ENCODE assay signal across 7 cellular contexts in the genomic region with DNA sequence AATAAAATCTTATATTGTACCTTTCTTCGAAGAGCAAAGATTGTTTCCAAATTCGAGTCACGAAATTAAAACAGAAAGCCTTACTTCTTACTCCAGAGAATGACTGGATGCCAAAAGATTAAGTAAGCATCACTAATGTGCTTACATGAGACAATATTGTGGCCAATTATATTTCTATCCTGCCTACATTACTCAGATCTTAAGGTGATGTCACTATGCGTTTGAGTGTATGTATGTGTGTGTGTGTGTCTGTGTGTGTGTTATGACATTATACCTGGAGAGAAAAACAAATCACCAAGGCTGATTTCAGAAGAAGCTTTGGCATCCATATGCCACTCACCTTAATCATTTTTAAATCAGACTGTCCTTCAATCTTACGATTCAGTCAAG.
DNase-seq lines count a peak whose midpoint lies in the region; ATAC-seq lines count a peak whose summit lies in the region.

No MANE protein-coding gene starts in this region.

- no peak overlapping the region for H3K9ac ChIP-seq in SK-N-MC (ENCODE audit: insufficient read length)

- ATAC-seq in GM18519 (IDR thresholded peaks at IDR 0.05; ENCODE audit: low FRiP score, unreplicated experiment) (peak; percentile 12), HG02610 (IDR thresholded peaks at IDR 0.05; ENCODE audit: unreplicated experiment) (peak; percentile 24)

- DNase-seq in SK-N-MC (ENCODE audit: low read depth, low spot score) (peak; percentile 22), iris pigment epithelial cell (ENCODE audit: low read depth) (peak; percentile 51), NCI-H774 (lab: John Stamatoyannopoulos, UW) (no peak), posterior vena cava (ENCODE audit: low spot score) (no peak), A172 (ENCODE audit: low spot score) (no peak)

- H3K9me3 ChIP-seq in SK-N-MC (ENCODE audit: low read depth, low read length): no peaks in the 10 kb centered on the region

- no peak overlapping the region for H3K4me3 ChIP-seq in SK-N-MC

- H3K27ac ChIP-seq in SK-N-MC: no peak overlapping the region

- intact Hi-C loops in posterior vena cava (cut with DNase I): no loop called here

- no peaks in the 10 kb centered on the region for H3K36me3 ChIP-seq in SK-N-MC (ENCODE audit: insufficient read depth, low read length)

Comparison
In these comparisons a context has a peak if more than half of its experiments do, and no peak if none do; other contexts are left out.
1. DNase-seq: peak in SK-N-MC (single experiment) and iris pigment epithelial cell (single experiment); none in NCI-H774 (single experiment), posterior vena cava (single experiment) and A172 (single experiment).